Comparison of ENCODE assay signal across 14 cellular contexts in genomic region chr20:25282796-25283195, GRCh38. TPM values are rescaled to one million over a fixed set of nuclear protein-coding genes. Genes with fewer than 3 reads are reported as not detected.
DNase-seq lines count a peak whose midpoint lies in the region; ATAC-seq and TF ChIP-seq lines count a peak whose summit lies in the region.
"Had no signal": no experiment of that assay in that cellular context is flagged by ENCODE, and none has a peak within 500 bp of the region (broad histone marks: within the 10 kb centered on the region; RNA-seq: fewer than 3 reads in every experiment).

No MANE protein-coding gene starts in this region.

- DNase-seq in activated naive CD8-positive, alpha-beta T cell treated with anti-CD3 and anti-CD28 coated beads, Interleukin-2, amount 10 ng/mL, durations not matched to agents 7 days and 5 days: peak; percentile 5
- no peak for DNase-seq in activated naive CD8-positive, alpha-beta T cell treated with anti-CD3 and anti-CD28 coated beads, Interleukin-2, amount 50 U/mL, for 24 hours
- no peak for DNase-seq in RWPE1 (ENCODE audit: low spot score)
- peak; percentile 51 for DNase-seq in sigmoid colon
- DNase-seq in NCI-H1048 (lab: John Stamatoyannopoulos, UW): no peak
- DNase-seq in effector memory CD4-positive, alpha-beta T cell: no peak
- DNase-seq in D341Med (ENCODE audit: low spot score): no peak
- DNase-seq: activated CD8-positive, alpha-beta memory T cell treated with anti-CD3 and anti-CD28 coated beads, Interleukin-2, amount 50 U/mL, for 48 hours; amygdala; mesenchymal stem cell; NCI-H82; occipital lobe had no signal

- peaks cover 0 to 100% of the 10 kb centered on the region in 2 donors for H3K36me3 ChIP-seq in gastroesophageal sphincter
- H3K36me3 ChIP-seq in sigmoid colon: peaks cover 69 to 100% (median 88%) of the 10 kb centered on the region in 4 donors
- peaks cover 62% of the 10 kb centered on the region for H3K36me3 ChIP-seq in effector memory CD4-positive, alpha-beta T cell (ENCODE audit: control insufficient read depth, insufficient read depth, low read length)

- WGBS in gastroesophageal sphincter (ENCODE audit: low coverage in 1 of 2), 2 donors: 76% methylated on average over 7 of the region's 11 CpGs; no CpG with 5 or more reads in 1 of the 2 donors
- WGBS in sigmoid colon, 2 donors: 92 to 93% methylated on average over 11 of the region's 11 CpGs

- intact Hi-C loops in sigmoid colon (cut with DNase I): no loop called here

- H3K36me3 Mint-ChIP-seq in activated naive CD8-positive, alpha-beta T cell treated with anti-CD3 and anti-CD28 coated beads, Interleukin-2, amount 10 ng/mL, durations not matched to agents 7 days and 5 days: peaks cover 4% of the 10 kb centered on the region
- peaks cover 16% of the 10 kb centered on the region for H3K36me3 Mint-ChIP-seq in activated naive CD8-positive, alpha-beta T cell treated with anti-CD3 and anti-CD28 coated beads, Interleukin-2, amount 50 U/mL, for 24 hours (ENCODE audit: low read depth)

- H3K27me3 Mint-ChIP-seq in activated naive CD8-positive, alpha-beta T cell treated with anti-CD3 and anti-CD28 coated beads, Interleukin-2, amount 10 ng/mL, durations not matched to agents 7 days and 5 days: no peaks in the 10 kb centered on the region
- no peaks in the 10 kb centered on the region for H3K27me3 Mint-ChIP-seq in activated naive CD8-positive, alpha-beta T cell treated with anti-CD3 and anti-CD28 coated beads, Interleukin-2, amount 50 U/mL, for 24 hours

- H3K27ac ChIP-seq in RWPE1 (peak overlapping the region; percentile 33), gastroesophageal sphincter (peak overlapping the region in 3 of 4 donors; percentile 31 to 81 (median 43)), sigmoid colon (peak overlapping the region in 3 of 4 donors; percentile 8 to 31 (median 11))
- no peak overlapping the region for H3K27ac ChIP-seq in effector memory CD4-positive, alpha-beta T cell (ENCODE audit: insufficient read depth, low read length, poor library complexity, severe bottlenecking)
- H3K27ac ChIP-seq: suprapubic skin had no signal

- no peak overlapping the region for H3K4me3 ChIP-seq in gastroesophageal sphincter
- no peak overlapping the region for H3K4me3 ChIP-seq in sigmoid colon
- no peak overlapping the region for H3K4me3 ChIP-seq in effector memory CD4-positive, alpha-beta T cell (ENCODE audit: insufficient read depth, low read depth, low read length, poor library complexity, severe bottlenecking)
- H3K4me3 ChIP-seq: suprapubic skin had no signal

- no peak overlapping the region for H3K4me3 Mint-ChIP-seq in activated naive CD8-positive, alpha-beta T cell treated with anti-CD3 and anti-CD28 coated beads, Interleukin-2, amount 10 ng/mL, durations not matched to agents 7 days and 5 days
- H3K4me3 Mint-ChIP-seq in activated naive CD8-positive, alpha-beta T cell treated with anti-CD3 and anti-CD28 coated beads, Interleukin-2, amount 50 U/mL, for 24 hours: no peak overlapping the region

- POLR2A ChIA-PET in activated naive CD8-positive, alpha-beta T cell treated with anti-CD3 and anti-CD28 coated beads, Interleukin-2, amount 10 ng/mL, durations not matched to agents 7 days and 5 days (lab: Charles Lee): no interaction called here
- POLR2A ChIA-PET in RWPE1 (lab: Yijun Ruan, JAX; ENCODE audit: low non-redundant PET): no interaction called here

- TF ChIP-seq EP300 in gastroesophageal sphincter (IDR thresholded peaks at IDR 0.05) (no peak), sigmoid colon (IDR thresholded peaks at IDR 0.05) (no peak)

- peaks cover 0 to 18% (median 0%) of the 10 kb centered on the region in 3 donors for H3K4me1 ChIP-seq in gastroesophageal sphincter
- H3K4me1 ChIP-seq in sigmoid colon: peaks cover 0 to 13% (median 6%) of the 10 kb centered on the region in 4 donors
- no peaks in the 10 kb centered on the region for H3K4me1 ChIP-seq in effector memory CD4-positive, alpha-beta T cell (ENCODE audit: control insufficient read depth, insufficient read depth, low read length, poor library complexity, severe bottlenecking)

- TF ChIP-seq CTCF in RWPE1 (conservative IDR thresholded peaks at IDR 0.05; ENCODE audit: low read depth) (no peak), gastroesophageal sphincter (IDR thresholded peaks at IDR 0.05) (no peak), sigmoid colon (IDR thresholded peaks at IDR 0.05) (no peak)

- H3K4me1 Mint-ChIP-seq in activated naive CD8-positive, alpha-beta T cell treated with anti-CD3 and anti-CD28 coated beads, Interleukin-2, amount 10 ng/mL, durations not matched to agents 7 days and 5 days: no peaks in the 10 kb centered on the region
- no peaks in the 10 kb centered on the region for H3K4me1 Mint-ChIP-seq in activated naive CD8-positive, alpha-beta T cell treated with anti-CD3 and anti-CD28 coated beads, Interleukin-2, amount 50 U/mL, for 24 hours

- TF ChIP-seq POLR2A in gastroesophageal sphincter (IDR thresholded peaks at IDR 0.05): no peak
- no peak for TF ChIP-seq POLR2A in sigmoid colon (IDR thresholded peaks at IDR 0.05)

- H3K9me3 ChIP-seq in gastroesophageal sphincter (no peaks in the 10 kb centered on the region), sigmoid colon (no peaks in the 10 kb centered on the region)
- no peaks in the 10 kb centered on the region for H3K9me3 ChIP-seq in effector memory CD4-positive, alpha-beta T cell (ENCODE audit: control insufficient read depth, low read length)
- H3K9me3 ChIP-seq: suprapubic skin had no signal

- H3K27me3 ChIP-seq in gastroesophageal sphincter (no peaks in the 10 kb centered on the region), sigmoid colon (no peaks in the 10 kb centered on the region)
- no peaks in the 10 kb centered on the region for H3K27me3 ChIP-seq in effector memory CD4-positive, alpha-beta T cell (replicated peaks; ENCODE audit: control insufficient read depth, insufficient read depth, low read length, poor library complexity, severe bottlenecking)
- H3K27me3 ChIP-seq: suprapubic skin had no signal

- CTCF ChIA-PET in RWPE1 (lab: Yijun Ruan, JAX): no interaction called here

- H3K9me3 Mint-ChIP-seq in activated naive CD8-positive, alpha-beta T cell treated with anti-CD3 and anti-CD28 coated beads, Interleukin-2, amount 10 ng/mL, durations not matched to agents 7 days and 5 days: no peaks in the 10 kb centered on the region
- no peaks in the 10 kb centered on the region for H3K9me3 Mint-ChIP-seq in activated naive CD8-positive, alpha-beta T cell treated with anti-CD3 and anti-CD28 coated beads, Interleukin-2, amount 50 U/mL, for 24 hours

- H3K27ac Mint-ChIP-seq in activated naive CD8-positive, alpha-beta T cell treated with anti-CD3 and anti-CD28 coated beads, Interleukin-2, amount 10 ng/mL, durations not matched to agents 7 days and 5 days: no peak overlapping the region
- H3K27ac Mint-ChIP-seq in activated naive CD8-positive, alpha-beta T cell treated with anti-CD3 and anti-CD28 coated beads, Interleukin-2, amount 50 U/mL, for 24 hours: no peak overlapping the region

- no peak for ATAC-seq in activated naive CD8-positive, alpha-beta T cell treated with anti-CD3 and anti-CD28 coated beads, Interleukin-2, amount 10 ng/mL, durations not matched to agents 7 days and 5 days (ENCODE audit: low read depth)
- ATAC-seq in activated naive CD8-positive, alpha-beta T cell treated with anti-CD3 and anti-CD28 coated beads, Interleukin-2, amount 50 U/mL, for 24 hours: no peak
- ATAC-seq in gastroesophageal sphincter: no peak

RNA-seq across cellular contexts. Expression of gene PYGB, which starts 34.9 kb away (rescaled TPM):
- 10 to 100 TPM; 29.3 to 29.5 TPM for total RNA-seq in activated naive CD8-positive, alpha-beta T cell treated with anti-CD3 and anti-CD28 coated beads, Interleukin-2, amount 10 ng/mL, durations not matched to agents 7 days and 5 days
- 100 to 1,000 TPM; 131 to 663 (median 337) TPM for total RNA-seq in gastroesophageal sphincter
- 100 to 1,000 TPM; 147 to 317 (median 226) TPM for total RNA-seq in sigmoid colon
- polyA plus RNA-seq in sigmoid colon: 100 to 1,000 TPM in 2 of 3 donors, 10 to 100 TPM in 1; 45.6 to 198 (median 163) TPM

Comparison
In these comparisons a context has a peak if more than half of its experiments do, and no peak if none do; other contexts are left out.
1. DNase-seq: peak in activated naive CD8-positive, alpha-beta T cell treated with anti-CD3 and anti-CD28 coated beads, Interleukin-2, amount 10 ng/mL, durations not matched to agents 7 days and 5 days (single experiment) and sigmoid colon (single experiment); none in activated naive CD8-positive, alpha-beta T cell treated with anti-CD3 and anti-CD28 coated beads, Interleukin-2, amount 50 U/mL, for 24 hours (single experiment), RWPE1 (single experiment), NCI-H1048 (single experiment), effector memory CD4-positive, alpha-beta T cell (0 of 3) and D341Med (single experiment).
2. RNA of gene PYGB, which starts 34.9 kb away (total RNA-seq): 131 to 663 TPM in gastroesophageal sphincter and 147 to 317 TPM in sigmoid colon; 29.3 to 29.5 TPM in activated naive CD8-positive, alpha-beta T cell treated with anti-CD3 and anti-CD28 coated beads, Interleukin-2, amount 10 ng/mL, durations not matched to agents 7 days and 5 days; every median in the first group is over 4 times any median in the second.